In genomic region chr6:28104392-28105250, GRCh38 we compare ENCODE assay signal across 8 cellular contexts. TPM values are rescaled to one million over a fixed set of nuclear protein-coding genes. Genes with fewer than 3 reads are reported as not detected.
A peak's percentile ranks its signal among the peaks of the same experiment; 100 is the strongest.
DNase-seq lines count a peak whose midpoint lies in the region; ATAC-seq and TF ChIP-seq lines count a peak whose summit lies in the region.

No MANE protein-coding gene starts in this region.

- peaks cover 0 to 13% of the 10 kb centered on the region in 2 donors for H3K4me1 ChIP-seq in left lung

- peak overlapping the region; percentile 77 to 88 for H3K27ac ChIP-seq in coronary artery
- H3K27ac ChIP-seq in left lung = peak overlapping the region; percentile 67 to 81

- peak; percentile 93 for DNase-seq in Ammon's horn (ENCODE audit: low spot score)
- peak; percentile 32 for DNase-seq in NCI-H446 treated with DMSO at 0.1 percent for 48 hours (lab: John Stamatoyannopoulos, UW)
- peak; percentile 89 for DNase-seq in activated CD4-positive, alpha-beta T cell treated with anti-CD3 and anti-CD28 coated beads for 48 hours
- peak; percentile 84 for DNase-seq in coronary artery (ENCODE audit: low spot score)
- peak; percentile 86 to 96 for DNase-seq in left lung
- DNase-seq in stimulated activated CD4-positive, alpha-beta T cell treated with anti-CD3 and anti-CD28 coated beads, Interleukin-2, amount 100 ng/mL, for 24 hours = peak; percentile 83 to 84

- no peaks in the 10 kb centered on the region for H3K9me3 ChIP-seq in left lung

- intact Hi-C loops in left lung (cut with DNase I) = no loop called here

- H3K4me3 ChIP-seq in coronary artery (peak overlapping the region; percentile 89), left lung (peak overlapping the region; percentile 54 to 66)

- peak; percentile 100 for ATAC-seq in GM19025 (IDR thresholded peaks at IDR 0.05; ENCODE audit: low read depth, unreplicated experiment)
- ATAC-seq in HG03342 (IDR thresholded peaks at IDR 0.05; ENCODE audit: unreplicated experiment) = peak; percentile 97
- peak; percentile 100 for ATAC-seq in left lung

- TF ChIP-seq CTCF in coronary artery (IDR thresholded peaks at IDR 0.05) (peak; percentile 49), left lung (IDR thresholded peaks at IDR 0.05) (peak; percentile 56 to 79)

- no peaks in the 10 kb centered on the region for H3K27me3 ChIP-seq in left lung

- H3K36me3 ChIP-seq in left lung = no peaks in the 10 kb centered on the region

RNA-seq across cellular contexts. Expression of gene ZSCAN16, which starts 19.8 kb away (rescaled TPM):
- total RNA-seq in left lung = 1 to 10 TPM; 3.0 to 4.6 TPM

RNA-seq across cellular contexts. Expression of gene ZNF165, which starts 24.3 kb away (rescaled TPM):
- total RNA-seq in left lung = 1 to 10 TPM; 3.4 to 4.2 TPM

RNA-seq across cellular contexts. Expression of gene ZKSCAN8, which starts 37.1 kb away (rescaled TPM):
- 10 to 100 TPM; 14.1 to 15.4 TPM for total RNA-seq in left lung

Comparison
In these comparisons a context has a peak if more than half of its experiments do, and no peak if none do; other contexts are left out.
1. Peak in every context shown above with its lines: DNase-seq, ATAC-seq, H3K4me3 ChIP-seq and H3K27ac ChIP-seq.
2. DNase-seq: peak in every context shown above with its lines; median percentile 93 in Ammon's horn; 91 in left lung; 89 in activated CD4-positive, alpha-beta T cell treated with anti-CD3 and anti-CD28 coated beads for 48 hours; 84 in coronary artery; 84 in stimulated activated CD4-positive, alpha-beta T cell treated with anti-CD3 and anti-CD28 coated beads, Interleukin-2, amount 100 ng/mL, for 24 hours; 32 in NCI-H446 treated with DMSO at 0.1 percent for 48 hours.